In genomic region chr2:6506311-6507258, GRCh38 we compare ENCODE assay signal across 12 cellular contexts.
DNase-seq lines count a peak whose midpoint lies in the region; ATAC-seq, FAIRE-seq and TF ChIP-seq lines count a peak whose summit lies in the region.
"Had no signal": no experiment of that assay in that cellular context is flagged by ENCODE, and none has a peak within 500 bp of the region (broad histone marks: within the 10 kb centered on the region; RNA-seq: fewer than 3 reads in every experiment).

No MANE protein-coding gene starts in this region.

- 55% methylated on average over 14 of the region's 14 CpGs for WGBS in right cardiac atrium
- 60% methylated on average over 14 of the region's 14 CpGs for WGBS in esophagus muscularis mucosa

- peak overlapping the region; percentile 36 for H3K27ac Mint-ChIP-seq in astrocyte (ENCODE audit: unreplicated experiment)

- no peak overlapping the region for H3K4me3 Mint-ChIP-seq in astrocyte (ENCODE audit: unreplicated experiment)

- peaks cover 5% of the 10 kb centered on the region for H3K9me3 Mint-ChIP-seq in astrocyte (ENCODE audit: unreplicated experiment)

- no peak for TF ChIP-seq EP300 in esophagus muscularis mucosa (IDR thresholded peaks at IDR 0.05)

- no peaks in the 10 kb centered on the region for H3K36me3 ChIP-seq in astrocyte (ENCODE audit: insufficient read depth, low read length)
- H3K36me3 ChIP-seq in keratinocyte (ENCODE audit: control insufficient read depth in 2 of 2, extremely low read depth in 1 of 2, insufficient read depth in 2 of 2, low read length in 2 of 2), result no peaks in the 10 kb centered on the region
- H3K36me3 ChIP-seq in esophagus muscularis mucosa, result no peaks in the 10 kb centered on the region

- H3K9me3 ChIP-seq in right cardiac atrium (ENCODE audit: control insufficient read depth, low read length), result no peaks in the 10 kb centered on the region
- no peaks in the 10 kb centered on the region for H3K9me3 ChIP-seq in astrocyte (ENCODE audit: insufficient read depth, low read depth, low read length)
- no peaks in the 10 kb centered on the region for H3K9me3 ChIP-seq in keratinocyte (ENCODE audit: control insufficient read depth, low read depth, low read length)
- H3K9me3 ChIP-seq in esophagus muscularis mucosa, result no peaks in the 10 kb centered on the region

- DNase-seq in Right ventricle myocardium superior (no peak), right cardiac atrium (no peak), astrocyte (ENCODE audit: low read depth) (peak; percentile 95), keratinocyte (ENCODE audit: low read depth, low spot score) (peak; percentile 36), urothelium cell line (ENCODE audit: low spot score) (peak; percentile 75), cerebellar nuclear complex (lab: John Stamatoyannopoulos, UW) (no peak), NCI-H1417 treated with DMSO at 0.1 percent for 48 hours (lab: John Stamatoyannopoulos, UW) (no peak), esophagus muscularis mucosa (ENCODE audit: extremely low spot score) (no peak)
- DNase-seq: activated T-cell treated with anti-CD3 and anti-CD28 coated beads, Interleukin-2, amount 50 U/mL, for 1 hour had no signal

- peaks cover 9% of the 10 kb centered on the region for H3K4me1 Mint-ChIP-seq in astrocyte (ENCODE audit: low read depth, unreplicated experiment)

- H3K27me3 Mint-ChIP-seq in astrocyte (ENCODE audit: low read depth, unreplicated experiment), result no peaks in the 10 kb centered on the region

- FAIRE-seq in astrocyte (lab: Jason Lieb, UNC) (no peak), keratinocyte (lab: Jason Lieb, UNC) (peak; percentile 26), urothelium cell line (lab: Jason Lieb, UNC) (no peak)
- FAIRE-seq: HepG2 had no signal

- intact Hi-C loops in Right ventricle myocardium superior (cut with DNase I) (no loop called here), right cardiac atrium (cut with DNase I) (no loop called here), esophagus muscularis mucosa (cut with DNase I) (no loop called here)

- no peak for TF ChIP-seq POLR2A in esophagus muscularis mucosa (IDR thresholded peaks at IDR 0.05; ENCODE audit: low read depth)

- H3K36me3 Mint-ChIP-seq in astrocyte (ENCODE audit: low read depth, unreplicated experiment), result no peaks in the 10 kb centered on the region

- H3K9ac ChIP-seq in astrocyte (ENCODE audit: low read length) (no peak overlapping the region), keratinocyte (ENCODE audit: control insufficient read depth, extremely low read depth, insufficient read depth, low read length) (no peak overlapping the region)

- no peaks in the 10 kb centered on the region for H3K27me3 ChIP-seq in right cardiac atrium (ENCODE audit: control insufficient read depth, insufficient read depth)
- H3K27me3 ChIP-seq in astrocyte (ENCODE audit: insufficient read depth, low read length), result no peaks in the 10 kb centered on the region
- no peaks in the 10 kb centered on the region for H3K27me3 ChIP-seq in keratinocyte (ENCODE audit: control insufficient read depth, extremely low read depth, insufficient read depth, low read length)
- H3K27me3 ChIP-seq in esophagus muscularis mucosa, result no peaks in the 10 kb centered on the region

- H3K4me2 ChIP-seq in astrocyte (ENCODE audit: low read length) (peak overlapping the region; percentile 4), keratinocyte (ENCODE audit: control insufficient read depth, extremely low read depth, insufficient read depth, low read depth, low read length) (no peak overlapping the region)

- H3K9me1 ChIP-seq in keratinocyte (ENCODE audit: control insufficient read depth, extremely low read depth, insufficient read depth, low read length), result no peaks in the 10 kb centered on the region

- no peaks in the 10 kb centered on the region for H3K79me2 ChIP-seq in astrocyte (ENCODE audit: insufficient read depth, low read length)
- H3K79me2 ChIP-seq in keratinocyte (ENCODE audit: control insufficient read depth, insufficient read depth, low read length), result no peaks in the 10 kb centered on the region

- H4K20me1 ChIP-seq in astrocyte (ENCODE audit: insufficient read depth, low read length), result no peaks in the 10 kb centered on the region
- H4K20me1 ChIP-seq in keratinocyte (ENCODE audit: control insufficient read depth, extremely low read depth, insufficient read depth, low read length), result no peaks in the 10 kb centered on the region

- dilution Hi-C loops in keratinocyte (cut with MboI; ENCODE audit: extremely low pct_ligation_motif_present, low sequenced_read_pairs), result no loop called here

- H3K27ac ChIP-seq in right cardiac atrium (ENCODE audit: low read length) (no peak overlapping the region), astrocyte (ENCODE audit: low read depth, low read length) (no peak overlapping the region), keratinocyte (ENCODE audit: control insufficient read depth, insufficient read depth, low read length) (no peak overlapping the region), esophagus muscularis mucosa (replicated peaks in 1 of 4) (no peak overlapping the region)
- H3K27ac ChIP-seq: skin epidermis had no signal

- H2AFZ ChIP-seq in astrocyte (ENCODE audit: low read depth, low read length) (no peak overlapping the region), keratinocyte (ENCODE audit: control insufficient read depth, low read length) (no peak overlapping the region)

- TF ChIP-seq CTCF in astrocyte (IDR thresholded peaks at IDR 0.05; ENCODE audit: insufficient read depth, low read depth, low read length), result no peak
- TF ChIP-seq CTCF in keratinocyte (optimal IDR thresholded peaks at IDR 0.05 in 1 of 3, IDR thresholded peaks at IDR 0.05 in 1 of 3, conservative IDR thresholded peaks at IDR 0.05 in 1 of 3; ENCODE audit: extremely low read depth in 1 of 3, insufficient read depth in 2 of 3, low read length in 3 of 3), result no peak
- no peak for TF ChIP-seq CTCF in esophagus muscularis mucosa (IDR thresholded peaks at IDR 0.05)

- H3K4me1 ChIP-seq in right cardiac atrium (ENCODE audit: control insufficient read depth, insufficient read depth, low read length), result no peaks in the 10 kb centered on the region
- H3K4me1 ChIP-seq in astrocyte (ENCODE audit: insufficient read depth, low read length), result peaks cover 10% of the 10 kb centered on the region
- H3K4me1 ChIP-seq in keratinocyte (ENCODE audit: control insufficient read depth, extremely low read depth, insufficient read depth, low read length), result peaks cover 8% of the 10 kb centered on the region
- H3K4me1 ChIP-seq in esophagus muscularis mucosa, result peaks cover 0 to 4% (median 0%) of the 10 kb centered on the region in 4 donors

- H3K4me3 ChIP-seq in right cardiac atrium (ENCODE audit: low read length) (no peak overlapping the region), astrocyte (ENCODE audit: insufficient read depth, low read depth, low read length) (no peak overlapping the region), keratinocyte (ENCODE audit: control insufficient read depth in 2 of 3, extremely low read depth in 1 of 3, insufficient read depth in 2 of 3, low read depth in 1 of 3, low read length in 3 of 3) (no peak overlapping the region), esophagus muscularis mucosa (no peak overlapping the region)
- H3K4me3 ChIP-seq: skin epidermis had no signal

- ATAC-seq in Right ventricle myocardium superior (ENCODE audit: poor library complexity) (peak; percentile 29), right cardiac atrium (no peak)
- ATAC-seq: HepG2, Panc1 had no signal

Comparison
In these comparisons a context has a peak if more than half of its experiments do, and no peak if none do; other contexts are left out.
1. DNase-seq: peak in astrocyte (single experiment), keratinocyte (single experiment) and urothelium cell line (single experiment); none in Right ventricle myocardium superior (single experiment), right cardiac atrium (0 of 3), cerebellar nuclear complex (0 of 2), NCI-H1417 treated with DMSO at 0.1 percent for 48 hours (single experiment) and esophagus muscularis mucosa (single experiment).